In genomic region chr2:165953655-165954606, GRCh38 we compare ENCODE assay signal across 1 cellular context.
TF ChIP-seq lines count a peak whose summit lies in the region.

Gene TTC21B, minus strand, starts transcription at chr2:165953776. Its CDS starts 71 bp downstream, at chr2:165953705.

TF ChIP-seq in HepG2, 621 proteins besides CTCF, POLR2A, EP300 and RAD21 (continued from another document and continues in another):
- TF ChIP-seq TRAFD1 (CRISPR knock-in tag; IDR thresholded peaks at IDR 0.05; ENCODE audit: borderline replicate concordance): no peak
- TF ChIP-seq RFX1 (IDR thresholded peaks at IDR 0.05): no peak
- TF ChIP-seq ZNF816 (CRISPR knock-in tag; IDR thresholded peaks at IDR 0.05; ENCODE audit: borderline replicate concordance): peak; percentile 90
- TF ChIP-seq FOXJ3 (CRISPR knock-in tag; IDR thresholded peaks at IDR 0.05; ENCODE audit: borderline replicate concordance): peak; percentile 69; the same call in 1 of the 2 replicates
- TF ChIP-seq, protein P1, sequence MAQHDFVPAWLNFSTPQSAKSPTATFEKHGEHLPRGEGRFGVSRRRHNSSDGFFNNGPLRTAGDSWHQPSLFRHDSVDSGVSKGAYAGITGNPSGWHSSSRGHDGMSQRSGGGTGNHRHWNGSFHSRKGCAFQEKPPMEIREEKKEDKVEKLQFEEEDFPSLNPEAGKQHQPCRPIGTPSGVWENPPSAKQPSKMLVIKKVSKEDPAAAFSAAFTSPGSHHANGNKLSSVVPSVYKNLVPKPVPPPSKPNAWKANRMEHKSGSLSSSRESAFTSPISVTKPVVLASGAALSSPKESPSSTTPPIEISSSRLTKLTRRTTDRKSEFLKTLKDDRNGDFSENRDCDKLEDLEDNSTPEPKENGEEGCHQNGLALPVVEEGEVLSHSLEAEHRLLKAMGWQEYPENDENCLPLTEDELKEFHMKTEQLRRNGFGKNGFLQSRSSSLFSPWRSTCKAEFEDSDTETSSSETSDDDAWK (CRISPR knock-in tag; IDR thresholded peaks at IDR 0.05): no peak
- peak; percentile 37; the same call in 1 of the 2 replicates for TF ChIP-seq CENPBD1 (CRISPR knock-in tag; IDR thresholded peaks at IDR 0.05; ENCODE audit: borderline replicate concordance, low read depth)
- TF ChIP-seq PHF8 (CRISPR knock-in tag; IDR thresholded peaks at IDR 0.05): peak; percentile 93
- TF ChIP-seq IKZF1 (IDR thresholded peaks at IDR 0.05): no peak
- TF ChIP-seq TCF12 (IDR thresholded peaks at IDR 0.05): no peak
- TF ChIP-seq TCF12 (CRISPR knock-in tag; IDR thresholded peaks at IDR 0.05): peak; percentile 71
- no peak for TF ChIP-seq ZNF546 (CRISPR knock-in tag; conservative IDR thresholded peaks at IDR 0.05)
- peak; percentile 63; the same call in 1 of the 2 replicates for TF ChIP-seq ZMYM2 (CRISPR knock-in tag; IDR thresholded peaks at IDR 0.05)
- peak; percentile 70; the same call in 1 of the 2 replicates for TF ChIP-seq GATA4 (IDR thresholded peaks at IDR 0.05; ENCODE audit: borderline replicate concordance, low read depth)
- TF ChIP-seq, protein P2, sequence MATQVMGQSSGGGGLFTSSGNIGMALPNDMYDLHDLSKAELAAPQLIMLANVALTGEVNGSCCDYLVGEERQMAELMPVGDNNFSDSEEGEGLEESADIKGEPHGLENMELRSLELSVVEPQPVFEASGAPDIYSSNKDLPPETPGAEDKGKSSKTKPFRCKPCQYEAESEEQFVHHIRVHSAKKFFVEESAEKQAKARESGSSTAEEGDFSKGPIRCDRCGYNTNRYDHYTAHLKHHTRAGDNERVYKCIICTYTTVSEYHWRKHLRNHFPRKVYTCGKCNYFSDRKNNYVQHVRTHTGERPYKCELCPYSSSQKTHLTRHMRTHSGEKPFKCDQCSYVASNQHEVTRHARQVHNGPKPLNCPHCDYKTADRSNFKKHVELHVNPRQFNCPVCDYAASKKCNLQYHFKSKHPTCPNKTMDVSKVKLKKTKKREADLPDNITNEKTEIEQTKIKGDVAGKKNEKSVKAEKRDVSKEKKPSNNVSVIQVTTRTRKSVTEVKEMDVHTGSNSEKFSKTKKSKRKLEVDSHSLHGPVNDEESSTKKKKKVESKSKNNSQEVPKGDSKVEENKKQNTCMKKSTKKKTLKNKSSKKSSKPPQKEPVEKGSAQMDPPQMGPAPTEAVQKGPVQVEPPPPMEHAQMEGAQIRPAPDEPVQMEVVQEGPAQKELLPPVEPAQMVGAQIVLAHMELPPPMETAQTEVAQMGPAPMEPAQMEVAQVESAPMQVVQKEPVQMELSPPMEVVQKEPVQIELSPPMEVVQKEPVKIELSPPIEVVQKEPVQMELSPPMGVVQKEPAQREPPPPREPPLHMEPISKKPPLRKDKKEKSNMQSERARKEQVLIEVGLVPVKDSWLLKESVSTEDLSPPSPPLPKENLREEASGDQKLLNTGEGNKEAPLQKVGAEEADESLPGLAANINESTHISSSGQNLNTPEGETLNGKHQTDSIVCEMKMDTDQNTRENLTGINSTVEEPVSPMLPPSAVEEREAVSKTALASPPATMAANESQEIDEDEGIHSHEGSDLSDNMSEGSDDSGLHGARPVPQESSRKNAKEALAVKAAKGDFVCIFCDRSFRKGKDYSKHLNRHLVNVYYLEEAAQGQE (IDR thresholded peaks at IDR 0.05; ENCODE audit: borderline replicate concordance in 1 of 2, low read depth in 1 of 2, low read length in 2 of 2): peak in 1 of 2 experiments; percentile 76; a peak in 2 of 4 replicates
- TF ChIP-seq, protein P3, sequence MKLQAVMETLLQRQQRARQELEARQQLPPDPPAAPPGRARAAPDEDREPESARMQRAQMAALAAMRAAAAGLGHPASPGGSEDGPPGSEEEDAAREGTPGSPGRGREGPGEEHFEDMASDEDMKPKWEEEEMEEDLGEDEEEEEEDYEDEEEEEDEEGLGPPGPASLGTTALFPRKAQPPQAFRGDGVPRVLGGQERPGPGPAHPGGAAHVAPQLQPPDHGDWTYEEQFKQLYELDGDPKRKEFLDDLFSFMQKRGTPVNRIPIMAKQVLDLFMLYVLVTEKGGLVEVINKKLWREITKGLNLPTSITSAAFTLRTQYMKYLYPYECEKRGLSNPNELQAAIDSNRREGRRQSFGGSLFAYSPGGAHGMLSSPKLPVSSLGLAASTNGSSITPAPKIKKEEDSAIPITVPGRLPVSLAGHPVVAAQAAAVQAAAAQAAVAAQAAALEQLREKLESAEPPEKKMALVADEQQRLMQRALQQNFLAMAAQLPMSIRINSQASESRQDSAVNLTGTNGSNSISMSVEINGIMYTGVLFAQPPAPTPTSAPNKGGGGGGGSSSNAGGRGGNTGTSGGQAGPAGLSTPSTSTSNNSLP (IDR thresholded peaks at IDR 0.05; ENCODE audit: low read depth, low read length): no peak
- peak; percentile 85 for TF ChIP-seq KMT2A (CRISPR knock-in tag; IDR thresholded peaks at IDR 0.05)
- TF ChIP-seq ISX (CRISPR knock-in tag; conservative IDR thresholded peaks at IDR 0.05): no peak
- no peak; the same call in 1 of the 2 replicates for TF ChIP-seq MEIS1 (CRISPR knock-in tag; IDR thresholded peaks at IDR 0.05; ENCODE audit: borderline replicate concordance)
- TF ChIP-seq STAG1 (CRISPR knock-in tag; IDR thresholded peaks at IDR 0.05): peak; percentile 76
- TF ChIP-seq SMYD3 (CRISPR knock-in tag; IDR thresholded peaks at IDR 0.05): peak; percentile 89; the same call in 1 of the 2 replicates
- no peak for TF ChIP-seq ZNF510 (CRISPR knock-in tag; IDR thresholded peaks at IDR 0.05; ENCODE audit: low read depth)
- TF ChIP-seq KLF6 (CRISPR knock-in tag; IDR thresholded peaks at IDR 0.05): peak; percentile 96
- peak; percentile 72; the same call in 1 of the 2 replicates for TF ChIP-seq ATF2 (CRISPR knock-in tag; IDR thresholded peaks at IDR 0.05)
- TF ChIP-seq, protein P4, sequence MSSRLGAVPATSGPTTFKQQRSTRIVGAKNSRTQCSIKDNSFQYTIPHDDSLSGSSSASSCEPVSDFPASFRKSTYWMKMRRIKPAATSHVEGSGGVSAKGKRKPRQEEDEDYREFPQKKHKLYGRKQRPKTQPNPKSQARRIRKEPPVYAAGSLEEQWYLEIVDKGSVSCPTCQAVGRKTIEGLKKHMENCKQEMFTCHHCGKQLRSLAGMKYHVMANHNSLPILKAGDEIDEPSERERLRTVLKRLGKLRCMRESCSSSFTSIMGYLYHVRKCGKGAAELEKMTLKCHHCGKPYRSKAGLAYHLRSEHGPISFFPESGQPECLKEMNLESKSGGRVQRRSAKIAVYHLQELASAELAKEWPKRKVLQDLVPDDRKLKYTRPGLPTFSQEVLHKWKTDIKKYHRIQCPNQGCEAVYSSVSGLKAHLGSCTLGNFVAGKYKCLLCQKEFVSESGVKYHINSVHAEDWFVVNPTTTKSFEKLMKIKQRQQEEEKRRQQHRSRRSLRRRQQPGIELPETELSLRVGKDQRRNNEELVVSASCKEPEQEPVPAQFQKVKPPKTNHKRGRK (CRISPR knock-in tag; IDR thresholded peaks at IDR 0.05): peak; percentile 75; the same call in 1 of the 2 replicates
- TF ChIP-seq ZNF616 (CRISPR knock-in tag; IDR thresholded peaks at IDR 0.05; ENCODE audit: low read depth): peak; percentile 80; the same call in 1 of the 2 replicates
- no peak; the same call in 1 of the 2 replicates for TF ChIP-seq HMG20B (CRISPR knock-in tag; conservative IDR thresholded peaks at IDR 0.05)
- TF ChIP-seq ZNF766 (CRISPR knock-in tag; IDR thresholded peaks at IDR 0.05; ENCODE audit: borderline replicate concordance): peak; percentile 85
- TF ChIP-seq TP53 (CRISPR knock-in tag; conservative IDR thresholded peaks at IDR 0.05): peak; percentile 89
- peak; percentile 71; the same call in 1 of the 2 replicates for TF ChIP-seq ZNF549 (CRISPR knock-in tag; IDR thresholded peaks at IDR 0.05)
- peak; percentile 80 for TF ChIP-seq ZMYM3 (CRISPR knock-in tag; IDR thresholded peaks at IDR 0.05)
- TF ChIP-seq MAF1 (CRISPR knock-in tag; IDR thresholded peaks at IDR 0.05; ENCODE audit: borderline replicate concordance): peak; percentile 89; the same call in 1 of the 2 replicates
- TF ChIP-seq SNRNP70 (IDR thresholded peaks at IDR 0.05; ENCODE audit: low read depth, low read length): no peak
- TF ChIP-seq HNRNPLL (IDR thresholded peaks at IDR 0.05; ENCODE audit: low read depth, low read length, poor library complexity, severe bottlenecking): peak; percentile 85
- TF ChIP-seq GABPA (IDR thresholded peaks at IDR 0.05; ENCODE audit: low read depth, low read length): no peak
- TF ChIP-seq GABPA (CRISPR knock-in tag; IDR thresholded peaks at IDR 0.05; ENCODE audit: low read depth): peak; percentile 40
- peak; percentile 86; the same call in 1 of the 2 replicates for TF ChIP-seq ZNF839 (CRISPR knock-in tag; IDR thresholded peaks at IDR 0.05; ENCODE audit: borderline replicate concordance)
- peak; percentile 94 for TF ChIP-seq ZNF878 (CRISPR knock-in tag; IDR thresholded peaks at IDR 0.05)
- 0 out of 2 replicates have a peak, but pooled peaks have one; percentile 47 for TF ChIP-seq ARHGAP35 (CRISPR knock-in tag; IDR thresholded peaks at IDR 0.05; ENCODE audit: borderline replicate concordance)
- peak; percentile 89; the same call in 1 of the 2 replicates for TF ChIP-seq ARNT2 (CRISPR knock-in tag; IDR thresholded peaks at IDR 0.05; ENCODE audit: low read depth)
- TF ChIP-seq TBP (CRISPR knock-in tag; IDR thresholded peaks at IDR 0.05): no peak
- TF ChIP-seq ZNF367 (CRISPR knock-in tag; IDR thresholded peaks at IDR 0.05; ENCODE audit: borderline replicate concordance): 0 out of 2 replicates have a peak, but pooled peaks have one; percentile 63
- peak; percentile 93; the same call in 1 of the 2 replicates for TF ChIP-seq ZNF224 (CRISPR knock-in tag; IDR thresholded peaks at IDR 0.05)
- peak; percentile 68; the same call in 1 of the 2 replicates for TF ChIP-seq ZNF34 (CRISPR knock-in tag; IDR thresholded peaks at IDR 0.05; ENCODE audit: borderline replicate concordance)
- TF ChIP-seq, protein P5, sequence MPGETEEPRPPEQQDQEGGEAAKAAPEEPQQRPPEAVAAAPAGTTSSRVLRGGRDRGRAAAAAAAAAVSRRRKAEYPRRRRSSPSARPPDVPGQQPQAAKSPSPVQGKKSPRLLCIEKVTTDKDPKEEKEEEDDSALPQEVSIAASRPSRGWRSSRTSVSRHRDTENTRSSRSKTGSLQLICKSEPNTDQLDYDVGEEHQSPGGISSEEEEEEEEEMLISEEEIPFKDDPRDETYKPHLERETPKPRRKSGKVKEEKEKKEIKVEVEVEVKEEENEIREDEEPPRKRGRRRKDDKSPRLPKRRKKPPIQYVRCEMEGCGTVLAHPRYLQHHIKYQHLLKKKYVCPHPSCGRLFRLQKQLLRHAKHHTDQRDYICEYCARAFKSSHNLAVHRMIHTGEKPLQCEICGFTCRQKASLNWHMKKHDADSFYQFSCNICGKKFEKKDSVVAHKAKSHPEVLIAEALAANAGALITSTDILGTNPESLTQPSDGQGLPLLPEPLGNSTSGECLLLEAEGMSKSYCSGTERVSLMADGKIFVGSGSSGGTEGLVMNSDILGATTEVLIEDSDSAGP (CRISPR knock-in tag; IDR thresholded peaks at IDR 0.05; ENCODE audit: borderline replicate concordance): peak; percentile 92; the same call in 1 of the 2 replicates
- TF ChIP-seq, protein P6, sequence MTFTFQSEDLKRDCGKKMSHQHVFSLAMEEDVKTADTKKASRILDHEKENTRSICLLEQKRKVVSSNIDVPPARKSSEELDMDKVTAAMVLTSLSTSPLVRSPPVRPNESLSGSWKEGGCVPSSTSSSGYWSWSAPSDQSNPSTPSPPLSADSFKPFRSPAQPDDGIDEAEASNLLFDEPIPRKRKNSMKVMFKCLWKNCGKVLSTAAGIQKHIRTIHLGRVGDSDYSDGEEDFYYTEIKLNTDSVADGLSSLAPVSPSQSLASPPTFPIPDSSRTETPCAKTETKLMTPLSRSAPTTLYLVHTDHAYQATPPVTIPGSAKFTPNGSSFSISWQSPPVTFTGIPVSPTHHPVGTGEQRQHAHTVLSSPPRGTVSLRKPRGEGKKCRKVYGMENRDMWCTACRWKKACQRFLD (CRISPR knock-in tag; IDR thresholded peaks at IDR 0.05; ENCODE audit: borderline replicate concordance): peak; percentile 55; the same call in 1 of the 2 replicates
- peak; percentile 56 for TF ChIP-seq NR2C2 (CRISPR knock-in tag; IDR thresholded peaks at IDR 0.05; ENCODE audit: borderline replicate concordance)
- no peak; the same call in 1 of the 2 replicates for TF ChIP-seq HNF4A (CRISPR knock-in tag; IDR thresholded peaks at IDR 0.05)
- TF ChIP-seq ZNF10 (CRISPR knock-in tag; IDR thresholded peaks at IDR 0.05; ENCODE audit: borderline replicate concordance, low read depth): no peak
- 0 out of 2 replicates have a peak, but pooled peaks have one; percentile 34 for TF ChIP-seq HNF4G (IDR thresholded peaks at IDR 0.05; ENCODE audit: borderline replicate concordance, low read depth, low read length)
- no peak; the same call in 1 of the 2 replicates for TF ChIP-seq HNF4G (CRISPR knock-in tag; IDR thresholded peaks at IDR 0.05; ENCODE audit: borderline replicate concordance, low read depth)
- no peak; the same call in 1 of the 2 replicates for TF ChIP-seq ZFP41 (CRISPR knock-in tag; IDR thresholded peaks at IDR 0.05; ENCODE audit: borderline replicate concordance)
- peak; percentile 87 for TF ChIP-seq ZBTB38 (CRISPR knock-in tag; IDR thresholded peaks at IDR 0.05)
